Comparison of ENCODE assay signal across 1 cellular context in genomic region chr15:78341057-78341763, GRCh38.
TF ChIP-seq lines count a peak whose summit lies in the region.

No MANE protein-coding gene starts in this region.

TF ChIP-seq in K562, 482 proteins besides CTCF, POLR2A, EP300 and RAD21:
- TF ChIP-seq MEF2A (IDR thresholded peaks at IDR 0.05; ENCODE audit: control insufficient read depth, low read depth, low read length) (no peak), EZH2 (IDR thresholded peaks at IDR 0.05; ENCODE audit: borderline replicate concordance, low read depth, low read length) (0 out of 2 replicates have a peak, but pooled peaks have one; percentile 20)
